In the genomic region with DNA sequence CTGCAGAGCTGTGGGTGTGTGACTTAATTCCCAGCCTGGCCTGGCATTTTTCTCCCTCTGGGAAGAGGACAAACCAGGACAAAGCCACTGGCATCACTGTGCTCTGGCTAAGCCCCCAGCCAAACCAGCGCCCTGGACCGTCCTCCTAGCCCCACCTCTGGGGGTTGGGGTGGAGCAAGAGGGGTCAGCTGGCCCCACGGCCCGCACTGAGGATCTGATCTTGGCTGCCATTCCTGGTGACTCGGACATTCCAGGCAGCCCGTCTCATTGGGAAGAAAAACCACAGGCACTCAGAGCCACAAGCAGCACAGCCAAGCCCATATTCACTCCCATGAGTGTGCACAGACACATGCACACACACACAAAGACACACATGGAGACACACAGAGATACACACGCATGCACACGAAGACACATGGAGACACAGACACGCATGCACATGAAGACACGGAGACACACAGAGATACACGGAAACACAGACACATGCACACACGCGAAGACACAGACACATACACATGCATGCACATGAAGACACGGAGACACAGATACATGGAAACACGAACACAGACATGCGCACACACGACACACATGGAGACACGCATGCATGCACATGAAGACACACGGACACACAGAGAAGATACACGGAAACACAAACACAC, we compare ENCODE assay signal across 9 cellular contexts. TPM values are rescaled to one million over a fixed set of nuclear protein-coding genes. Genes with fewer than 3 reads are reported as not detected.
A peak's percentile ranks its signal among the peaks of the same experiment; 100 is the strongest.
DNase-seq lines count a peak whose midpoint lies in the region; ATAC-seq and TF ChIP-seq lines count a peak whose summit lies in the region.
"Had no signal": no experiment of that assay in that cellular context is flagged by ENCODE, and none has a peak within 500 bp of the region (broad histone marks: within the 10 kb centered on the region; RNA-seq: fewer than 3 reads in every experiment).

No MANE protein-coding gene starts in this region.

- H3K36me3 Mint-ChIP-seq in osteocyte (ENCODE audit: unreplicated experiment) = no peaks in the 10 kb centered on the region

- H3K4me3 Mint-ChIP-seq in osteocyte (ENCODE audit: unreplicated experiment) = peak overlapping the region; percentile 29
- H3K4me3 Mint-ChIP-seq: T-helper 17 cell had no signal

- H3K4me3 ChIP-seq in SJSA1 = no peak overlapping the region
- no peak overlapping the region for H3K4me3 ChIP-seq in fibroblast of villous mesenchyme (ENCODE audit: low read depth, low read length)

- H3K4me1 Mint-ChIP-seq in osteocyte (ENCODE audit: unreplicated experiment) = peaks cover 56% of the 10 kb centered on the region

- H3K36me3 ChIP-seq in SJSA1 = peaks cover 5% of the 10 kb centered on the region

- ATAC-seq in GM18861 (IDR thresholded peaks at IDR 0.05; ENCODE audit: unreplicated experiment) (no peak), GM18517 (IDR thresholded peaks at IDR 0.05; ENCODE audit: unreplicated experiment) (no peak), HG02884 (IDR thresholded peaks at IDR 0.05; ENCODE audit: unreplicated experiment) (no peak)
- ATAC-seq: T-helper 17 cell had no signal

- no peaks in the 10 kb centered on the region; the same call in 1 of the 2 replicates for H3K9me3 ChIP-seq in SJSA1 (replicated peaks)

- H3K27ac Mint-ChIP-seq in osteocyte (ENCODE audit: unreplicated experiment) = peak overlapping the region; percentile 90
- H3K27ac Mint-ChIP-seq: T-helper 17 cell had no signal

- no peaks in the 10 kb centered on the region for H3K9me3 Mint-ChIP-seq in osteocyte (ENCODE audit: unreplicated experiment)

- no peaks in the 10 kb centered on the region for H3K27me3 Mint-ChIP-seq in osteocyte (ENCODE audit: unreplicated experiment)
- H3K27me3 Mint-ChIP-seq: T-helper 17 cell had no signal

- DNase-seq in AG20443 (ENCODE audit: low spot score) = peak; percentile 93
- peak; percentile 89 to 95 for DNase-seq in SJSA1 (ENCODE audit: low read depth in 1 of 2, low spot score in 2 of 2)
- peak; percentile 94 for DNase-seq in fibroblast of villous mesenchyme (ENCODE audit: low read depth)
- no peak for DNase-seq in osteocyte (ENCODE audit: extremely low spot score, unreplicated experiment)
- no peak for DNase-seq in NCI-H82 treated with DMSO at 0.1 percent for 48 hours (lab: John Stamatoyannopoulos, UW; ENCODE audit: unreplicated experiment)
- DNase-seq: T-helper 17 cell had no signal

- peaks cover 53% of the 10 kb centered on the region for H3K4me1 ChIP-seq in SJSA1 (replicated peaks)

- TF ChIP-seq CTCF in fibroblast of villous mesenchyme (IDR thresholded peaks at IDR 0.05; ENCODE audit: insufficient read depth, low read depth, low read length) (no peak), osteocyte (IDR thresholded peaks at IDR 0.05) (no peak)

- H3K27me3 ChIP-seq in SJSA1 (replicated peaks) = no peaks in the 10 kb centered on the region

- H3K27ac ChIP-seq in SJSA1 = peak overlapping the region; percentile 90

RNA-seq across cellular contexts. Expression of a gene that starts 2.3 kb away (rescaled TPM):
- total RNA-seq in SJSA1 (2014; rRNA removed; shearing (Covaris generic)) = 192 and 224 TPM in 2 replicates
- total RNA-seq in fibroblast of villous mesenchyme = 249 and 351 TPM in 2 replicates
- 440 and 449 TPM in 2 replicates for total RNA-seq in osteocyte

RNA-seq across cellular contexts. Expression of a gene that starts 11.4 kb away (rescaled TPM):
- 85.2 and 95.9 TPM in 2 replicates for total RNA-seq in SJSA1 (2014; rRNA removed; shearing (Covaris generic))
- total RNA-seq in fibroblast of villous mesenchyme = 69.5 and 70.9 TPM in 2 replicates
- 92.9 and 95.7 TPM in 2 replicates for total RNA-seq in osteocyte

RNA-seq across cellular contexts. Expression of a gene that starts 14.4 kb away (rescaled TPM):
- 180 and 360 TPM in 2 replicates for total RNA-seq in SJSA1 (2014; rRNA removed; shearing (Covaris generic))
- total RNA-seq in fibroblast of villous mesenchyme (94.1 and 116 TPM in 2 replicates), osteocyte (116 and 120 TPM in 2 replicates)

RNA-seq across cellular contexts. Expression of a gene that starts 29.6 kb away (rescaled TPM):
- 0.03 and 0.16 TPM in 2 replicates for total RNA-seq in SJSA1 (2014; rRNA removed; shearing (Covaris generic))
- under 0.01 TPM in 2 replicates for total RNA-seq in fibroblast of villous mesenchyme
- 0.57 and 0.97 TPM in 2 replicates for total RNA-seq in osteocyte

RNA-seq across cellular contexts. Expression of a gene that starts 36.0 kb away (rescaled TPM):
- total RNA-seq in SJSA1 (2014; rRNA removed; shearing (Covaris generic)) = 29.4 and 39.2 TPM in 2 replicates
- total RNA-seq in fibroblast of villous mesenchyme (11.7 and 13.2 TPM in 2 replicates), osteocyte (23.5 and 24.7 TPM in 2 replicates)

Comparison
In these comparisons a context has a peak if more than half of its experiments do, and no peak if none do; other contexts are left out.
1. DNase-seq: peak in AG20443 (single experiment), SJSA1 (2 of 2) and fibroblast of villous mesenchyme (single experiment); none in osteocyte (single experiment) and NCI-H82 treated with DMSO at 0.1 percent for 48 hours (single experiment).